In the genomic region with DNA sequence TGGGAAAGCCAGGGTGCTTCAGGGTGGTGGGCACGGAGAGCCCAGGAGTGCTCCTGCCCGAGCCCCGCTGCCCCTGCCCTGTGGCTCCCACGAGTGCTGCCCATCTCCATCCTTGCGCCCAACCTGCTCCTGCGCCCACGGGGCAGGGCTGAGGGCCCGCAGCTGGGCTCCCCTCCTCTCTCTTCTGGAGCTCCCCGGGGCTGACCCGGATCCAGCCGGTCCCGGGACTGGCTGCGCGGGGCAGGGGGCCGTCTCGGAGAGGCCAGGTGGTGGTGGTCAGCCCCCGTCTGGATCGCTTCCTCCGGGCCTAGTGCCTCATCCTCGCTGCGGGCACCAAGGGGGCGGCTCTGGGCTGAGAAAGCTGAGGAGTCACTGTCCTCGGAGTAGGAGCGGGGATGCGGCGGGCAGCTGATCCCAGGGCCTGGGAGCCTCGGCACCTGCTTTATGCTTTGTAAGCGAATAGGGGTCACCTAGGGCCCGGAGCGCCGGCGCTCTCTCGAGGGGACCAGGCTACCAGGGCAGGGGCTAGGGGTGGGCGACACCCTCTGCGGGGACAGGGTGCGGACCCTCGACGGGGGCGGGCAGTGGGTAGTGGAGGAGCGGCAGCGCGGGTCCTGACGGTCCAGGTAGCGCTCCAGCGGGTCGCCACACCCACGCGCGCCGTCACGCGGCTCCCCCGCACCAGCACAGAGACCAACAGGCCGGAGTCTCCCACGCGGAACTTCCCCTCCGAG, we compare ENCODE assay signal across 2 cellular contexts. TPM values are rescaled to one million over a fixed set of nuclear protein-coding genes. Genes with fewer than 3 reads are reported as not detected.
"Had no signal": no experiment of that assay in that cellular context is flagged by ENCODE, and none has a peak within 500 bp of the region (broad histone marks: within the 10 kb centered on the region; RNA-seq: fewer than 3 reads in every experiment).

No MANE protein-coding gene starts in this region.

RNA-seq across cellular contexts. Expression of a gene that starts 38.0 kb away (rescaled TPM):
- total RNA-seq: cardiac septum, posterior vena cava had no signal
